In genomic region chr16:30761928-30762902, GRCh38 we compare ENCODE assay signal across 1 cellular context.
TF ChIP-seq lines count a peak whose summit lies in the region.

Gene CFAP119 (minus strand): TSS chr16:30762062. CDS start chr16:30761748, 314 bp downstream.
Gene RNF40 (plus strand): TSS chr16:30762322. CDS start chr16:30762546, 224 bp downstream.

TF ChIP-seq in K562, 482 proteins besides CTCF, POLR2A, EP300 and RAD21 (continued from another document and continues in another):
- TF ChIP-seq ZBTB26 (CRISPR knock-in tag; IDR thresholded peaks at IDR 0.05), result no peak
- TF ChIP-seq IFI16 (CRISPR knock-in tag; IDR thresholded peaks at IDR 0.05), result no peak
- no peak for TF ChIP-seq DNMT1 (IDR thresholded peaks at IDR 0.05)
- TF ChIP-seq XRCC4 (IDR thresholded peaks at IDR 0.05; ENCODE audit: extremely low read depth, insufficient read depth, insufficient read length), result no peak
- TF ChIP-seq NFYB (IDR thresholded peaks at IDR 0.05; ENCODE audit: extremely low read depth, insufficient read length), result peak; percentile 2
- peak; percentile 21; the same call in 1 of the 2 replicates for TF ChIP-seq JUND (IDR thresholded peaks at IDR 0.05; ENCODE audit: borderline replicate concordance, low read depth, low read length)
- no peak for TF ChIP-seq JUND (tag; IDR thresholded peaks at IDR 0.05; ENCODE audit: borderline replicate concordance, low read depth, low read length)
- TF ChIP-seq, protein P1, sequence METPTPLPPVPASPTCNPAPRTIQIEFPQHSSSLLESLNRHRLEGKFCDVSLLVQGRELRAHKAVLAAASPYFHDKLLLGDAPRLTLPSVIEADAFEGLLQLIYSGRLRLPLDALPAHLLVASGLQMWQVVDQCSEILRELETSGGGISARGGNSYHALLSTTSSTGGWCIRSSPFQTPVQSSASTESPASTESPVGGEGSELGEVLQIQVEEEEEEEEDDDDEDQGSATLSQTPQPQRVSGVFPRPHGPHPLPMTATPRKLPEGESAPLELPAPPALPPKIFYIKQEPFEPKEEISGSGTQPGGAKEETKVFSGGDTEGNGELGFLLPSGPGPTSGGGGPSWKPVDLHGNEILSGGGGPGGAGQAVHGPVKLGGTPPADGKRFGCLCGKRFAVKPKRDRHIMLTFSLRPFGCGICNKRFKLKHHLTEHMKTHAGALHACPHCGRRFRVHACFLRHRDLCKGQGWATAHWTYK (CRISPR knock-in tag; IDR thresholded peaks at IDR 0.05), result 0 out of 2 replicates have a peak, but pooled peaks have one; percentile 48
- TF ChIP-seq ZNF778 (CRISPR knock-in tag; IDR thresholded peaks at IDR 0.05), result no peak
- peak; percentile 30; the same call in 1 of the 2 replicates for TF ChIP-seq ATF4 (CRISPR knock-in tag; IDR thresholded peaks at IDR 0.05)
- TF ChIP-seq RERE (CRISPR knock-in tag; IDR thresholded peaks at IDR 0.05; ENCODE audit: borderline replicate concordance), result no peak
- no peak for TF ChIP-seq GATAD2B (IDR thresholded peaks at IDR 0.05; ENCODE audit: borderline replicate concordance)
- peak; percentile 86 for TF ChIP-seq TAF7 (tag; IDR thresholded peaks at IDR 0.05)
- TF ChIP-seq CBFB (CRISPR knock-in tag; IDR thresholded peaks at IDR 0.05), result no peak
- no peak for TF ChIP-seq RBM14 (IDR thresholded peaks at IDR 0.05; ENCODE audit: borderline replicate concordance, insufficient read depth, low read depth, low read length)
- TF ChIP-seq FOXJ3 (CRISPR knock-in tag; IDR thresholded peaks at IDR 0.05), result no peak
- no peak for TF ChIP-seq PREB (CRISPR knock-in tag; IDR thresholded peaks at IDR 0.05)
- TF ChIP-seq ZNF140 (CRISPR knock-in tag; IDR thresholded peaks at IDR 0.05), result no peak
- TF ChIP-seq XRCC3 (IDR thresholded peaks at IDR 0.05), result no peak
- no peak for TF ChIP-seq SP2 (IDR thresholded peaks at IDR 0.05; ENCODE audit: extremely low read depth, low read depth, low read length, poor library complexity, severe bottlenecking)
- TF ChIP-seq ATF6 (CRISPR knock-in tag; IDR thresholded peaks at IDR 0.05), result no peak; the same call in 1 of the 2 replicates
- no peak for TF ChIP-seq CGGBP1 (CRISPR knock-in tag; IDR thresholded peaks at IDR 0.05)
- TF ChIP-seq CAMTA2 (CRISPR knock-in tag; conservative IDR thresholded peaks at IDR 0.05), result no peak
- no peak for TF ChIP-seq POU5F1 (IDR thresholded peaks at IDR 0.05; ENCODE audit: borderline replicate concordance, low read depth, low read length, partially characterized antibody)
- peak; percentile 90 for TF ChIP-seq NFIC (IDR thresholded peaks at IDR 0.05)
- TF ChIP-seq TEAD1 (CRISPR knock-in tag; IDR thresholded peaks at IDR 0.05), result 0 out of 4 replicates have a peak, but pooled peaks of 1 of the 2 experiments have one; percentile 43
- TF ChIP-seq KAT2B (IDR thresholded peaks at IDR 0.05; ENCODE audit: low read depth, low read length), result no peak
- peak; percentile 79 for TF ChIP-seq POLR2AphosphoS5 (IDR thresholded peaks at IDR 0.05; ENCODE audit: control insufficient read depth, insufficient read depth, low read depth, low read length)
- TF ChIP-seq MIER1 (IDR thresholded peaks at IDR 0.05; ENCODE audit: low read depth), result no peak
- no peak for TF ChIP-seq PHB (CRISPR knock-in tag; IDR thresholded peaks at IDR 0.05)
- TF ChIP-seq CBX8 (IDR thresholded peaks at IDR 0.05; ENCODE audit: borderline replicate concordance, extremely low read depth, low read depth, low read length, poor library complexity, severe bottlenecking), result no peak
- TF ChIP-seq ETV6 (IDR thresholded peaks at IDR 0.05; ENCODE audit: borderline replicate concordance in 1 of 2, low read depth in 2 of 2, low read length in 1 of 2), result no peak
- TF ChIP-seq ETV6 (CRISPR knock-in tag; IDR thresholded peaks at IDR 0.05; ENCODE audit: borderline replicate concordance), result no peak; the same call in 1 of the 2 replicates
- no peak for TF ChIP-seq KLF10 (CRISPR knock-in tag; IDR thresholded peaks at IDR 0.05)
- TF ChIP-seq THAP12 (CRISPR knock-in tag; IDR thresholded peaks at IDR 0.05), result no peak
- no peak for TF ChIP-seq ZNF354B (CRISPR knock-in tag; IDR thresholded peaks at IDR 0.05)
- no peak for TF ChIP-seq HDAC3 (IDR thresholded peaks at IDR 0.05; ENCODE audit: borderline replicate concordance, partially characterized antibody)
- no peak for TF ChIP-seq STAT5A (IDR thresholded peaks at IDR 0.05; ENCODE audit: borderline replicate concordance, low read length)
- TF ChIP-seq SMAD3 (CRISPR knock-in tag; conservative IDR thresholded peaks at IDR 0.05), result no peak
- no peak for TF ChIP-seq SAFB (IDR thresholded peaks at IDR 0.05; ENCODE audit: borderline replicate concordance, low read depth, low read length)
- TF ChIP-seq, protein P2, sequence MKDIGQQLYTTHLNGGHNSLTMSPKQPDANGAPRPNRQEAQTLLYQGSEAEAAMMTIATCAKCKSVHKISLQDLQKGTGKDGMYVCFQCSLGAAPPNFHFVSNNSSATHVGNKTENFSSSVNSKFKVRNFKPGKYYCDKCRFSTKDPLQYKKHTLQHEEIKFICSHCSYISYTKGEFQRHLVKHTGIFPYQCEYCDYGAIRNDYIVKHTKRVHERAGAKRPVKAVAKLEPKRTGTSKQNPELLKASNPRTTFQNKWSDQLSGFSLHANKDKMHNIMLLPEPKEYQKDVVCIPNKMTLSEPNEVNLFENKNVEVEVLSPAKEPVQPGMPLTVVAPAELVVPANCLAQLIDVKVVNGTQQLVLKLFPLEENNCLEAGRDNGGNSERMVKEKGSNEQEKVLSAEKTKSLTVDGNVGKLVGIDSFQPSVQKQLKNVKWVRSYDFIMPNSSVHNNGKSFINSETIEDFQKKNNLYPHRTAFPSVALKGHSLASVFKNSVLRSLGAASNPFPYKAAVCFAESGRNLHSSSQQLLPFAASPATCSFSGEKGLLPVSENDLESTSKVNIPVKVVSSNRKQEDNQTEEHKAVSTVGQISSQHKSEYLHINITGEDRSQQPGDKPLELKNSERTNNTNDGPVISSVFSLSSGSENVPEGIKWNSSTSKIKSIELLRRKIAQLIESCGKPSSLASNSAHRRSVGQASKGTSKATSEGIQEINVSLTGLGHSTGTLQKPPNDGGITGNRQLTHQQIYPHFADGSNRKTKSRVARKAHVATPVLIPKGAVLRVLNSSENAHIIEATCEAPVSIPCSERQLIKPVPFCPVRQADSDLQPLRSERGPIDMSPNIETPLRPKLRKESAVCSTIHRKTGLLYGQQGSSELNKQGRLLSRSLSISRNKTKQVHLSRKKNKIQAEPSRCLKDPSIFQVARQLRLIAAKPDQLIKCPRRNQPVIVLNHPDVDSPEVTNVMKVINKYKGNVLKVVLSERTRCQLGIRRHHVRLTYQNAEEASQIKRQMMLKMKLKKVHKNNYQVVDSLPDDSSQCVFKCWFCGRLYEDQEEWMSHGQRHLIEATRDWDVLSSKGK (CRISPR knock-in tag; IDR thresholded peaks at IDR 0.05), result no peak
- TF ChIP-seq, protein P3, sequence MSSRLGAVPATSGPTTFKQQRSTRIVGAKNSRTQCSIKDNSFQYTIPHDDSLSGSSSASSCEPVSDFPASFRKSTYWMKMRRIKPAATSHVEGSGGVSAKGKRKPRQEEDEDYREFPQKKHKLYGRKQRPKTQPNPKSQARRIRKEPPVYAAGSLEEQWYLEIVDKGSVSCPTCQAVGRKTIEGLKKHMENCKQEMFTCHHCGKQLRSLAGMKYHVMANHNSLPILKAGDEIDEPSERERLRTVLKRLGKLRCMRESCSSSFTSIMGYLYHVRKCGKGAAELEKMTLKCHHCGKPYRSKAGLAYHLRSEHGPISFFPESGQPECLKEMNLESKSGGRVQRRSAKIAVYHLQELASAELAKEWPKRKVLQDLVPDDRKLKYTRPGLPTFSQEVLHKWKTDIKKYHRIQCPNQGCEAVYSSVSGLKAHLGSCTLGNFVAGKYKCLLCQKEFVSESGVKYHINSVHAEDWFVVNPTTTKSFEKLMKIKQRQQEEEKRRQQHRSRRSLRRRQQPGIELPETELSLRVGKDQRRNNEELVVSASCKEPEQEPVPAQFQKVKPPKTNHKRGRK (tag; IDR thresholded peaks at IDR 0.05), result no peak
- TF ChIP-seq NCOA6 (IDR thresholded peaks at IDR 0.05), result no peak
- no peak for TF ChIP-seq NCOA1 (IDR thresholded peaks at IDR 0.05; ENCODE audit: low read depth)
